In the genomic region with DNA sequence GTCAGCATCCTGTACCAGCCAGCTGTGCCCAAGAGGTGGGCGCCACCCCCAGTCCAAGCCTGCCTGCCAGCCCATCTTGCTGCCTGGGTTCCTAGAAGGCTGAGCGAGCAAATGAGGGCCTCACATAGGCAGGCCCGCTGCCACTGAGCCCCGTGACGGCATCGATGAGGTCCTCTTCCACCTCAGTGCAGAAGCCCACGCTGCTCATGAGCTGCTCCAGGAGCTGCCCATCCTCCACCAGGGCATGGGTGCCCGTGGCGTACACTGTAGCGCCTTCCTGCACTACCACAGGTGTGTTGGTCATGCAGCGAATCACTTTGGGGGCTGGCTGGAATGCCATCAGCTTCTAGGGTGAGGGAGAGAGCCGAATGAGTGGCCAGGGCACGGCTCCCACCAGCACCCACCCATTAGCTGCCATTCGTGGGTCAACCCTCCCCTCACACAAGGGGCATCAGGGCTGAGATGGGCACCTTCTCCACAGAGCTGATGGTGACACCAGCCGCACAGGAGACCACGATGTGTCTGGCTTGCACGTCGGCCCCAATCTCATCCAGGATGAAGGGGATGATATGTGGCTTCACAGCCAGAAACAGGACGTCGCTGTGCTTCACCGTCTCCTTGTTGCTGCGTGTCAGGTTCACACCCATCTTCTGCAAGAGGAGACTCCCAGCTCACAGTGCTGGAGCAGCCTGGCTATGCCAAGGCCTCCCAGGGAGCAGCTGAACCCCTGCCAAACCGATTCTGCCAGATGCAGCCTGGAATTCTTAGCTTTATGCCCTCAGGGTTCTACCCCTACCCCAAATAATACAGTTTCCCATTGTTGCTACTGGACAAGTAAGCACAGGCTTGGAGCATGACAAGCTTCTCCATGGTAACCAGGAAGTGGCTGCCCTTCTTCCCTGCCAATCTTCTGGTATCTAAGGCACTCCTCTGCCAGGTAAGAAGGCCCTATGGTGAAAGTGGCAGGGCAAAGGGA, we compare ENCODE assay signal across 10 cellular contexts. TPM values are rescaled to one million over a fixed set of nuclear protein-coding genes. Genes with fewer than 3 reads are reported as not detected.
DNase-seq lines count a peak whose midpoint lies in the region; ATAC-seq and TF ChIP-seq lines count a peak whose summit lies in the region.
"Had no signal": no experiment of that assay in that cellular context is flagged by ENCODE, and none has a peak within 500 bp of the region (broad histone marks: within the 10 kb centered on the region; RNA-seq: fewer than 3 reads in every experiment).

No MANE protein-coding gene starts in this region.

- peak overlapping the region; percentile 92 for H3K4me3 Mint-ChIP-seq in activated T-helper 2 cell treated with anti-CD3 and anti-CD28 coated beads, Interferon-gamma antibody, Interleukin-2, Interleukin-4, amounts not matched to agents 10 μg/mL and 5 μg/mL and 100 μg/mL, durations not matched to agents 14 hours and 24 hours and 36 hours (ENCODE audit: low read depth)

- H3K27me3 ChIP-seq in Loucy (ENCODE audit: insufficient read depth, low read length, poor library complexity, severe bottlenecking) (no peaks in the 10 kb centered on the region), mucosa of stomach (ENCODE audit: control insufficient read depth, insufficient read depth, low read length) (no peaks in the 10 kb centered on the region)
- H3K27me3 ChIP-seq: SJCRH30 had no signal

- peaks cover 48% of the 10 kb centered on the region for H3K36me3 Mint-ChIP-seq in activated T-helper 2 cell treated with anti-CD3 and anti-CD28 coated beads, Interferon-gamma antibody, Interleukin-2, Interleukin-4, amounts not matched to agents 10 μg/mL and 5 μg/mL and 100 μg/mL, durations not matched to agents 14 hours and 24 hours and 36 hours (ENCODE audit: low read depth)

- peaks cover 38% of the 10 kb centered on the region for H3K4me1 Mint-ChIP-seq in activated T-helper 2 cell treated with anti-CD3 and anti-CD28 coated beads, Interferon-gamma antibody, Interleukin-2, Interleukin-4, amounts not matched to agents 10 μg/mL and 5 μg/mL and 100 μg/mL, durations not matched to agents 14 hours and 24 hours and 36 hours (ENCODE audit: low read depth)

- peaks cover 38% of the 10 kb centered on the region for H3K79me2 ChIP-seq in Loucy (ENCODE audit: insufficient read depth, low read length)

- ATAC-seq in HG03571 (IDR thresholded peaks at IDR 0.05; ENCODE audit: unreplicated experiment) = no peak

- peak overlapping the region; percentile 85 for H3K4me2 ChIP-seq in Loucy (ENCODE audit: low read depth, low read length, poor library complexity, severe bottlenecking)

- no peaks in the 10 kb centered on the region for H3K9me3 ChIP-seq in Loucy (ENCODE audit: insufficient read depth, low read depth, low read length)
- H3K9me3 ChIP-seq in mucosa of stomach (ENCODE audit: control insufficient read depth, low read length) = no peaks in the 10 kb centered on the region
- H3K9me3 ChIP-seq: SJCRH30 had no signal

- H3K4me3 ChIP-seq in Loucy (ENCODE audit: low read length, poor library complexity, severe bottlenecking) = peak overlapping the region; percentile 87
- no peak overlapping the region for H3K4me3 ChIP-seq in mucosa of stomach (ENCODE audit: low read length)
- H3K4me3 ChIP-seq: lung had no signal

- no peaks in the 10 kb centered on the region for H3K9me3 Mint-ChIP-seq in activated T-helper 2 cell treated with anti-CD3 and anti-CD28 coated beads, Interferon-gamma antibody, Interleukin-2, Interleukin-4, amounts not matched to agents 10 μg/mL and 5 μg/mL and 100 μg/mL, durations not matched to agents 14 hours and 24 hours and 36 hours

- H3K27ac Mint-ChIP-seq in activated T-helper 2 cell treated with anti-CD3 and anti-CD28 coated beads, Interferon-gamma antibody, Interleukin-2, Interleukin-4, amounts not matched to agents 10 μg/mL and 5 μg/mL and 100 μg/mL, durations not matched to agents 14 hours and 24 hours and 36 hours = no peak overlapping the region

- H3K36me3 ChIP-seq in Loucy (ENCODE audit: insufficient read depth, low read length) (peaks cover 6% of the 10 kb centered on the region; the same call in 1 of the 2 replicates), mucosa of stomach (ENCODE audit: control insufficient read depth, insufficient read depth, low read length) (peaks cover 3% of the 10 kb centered on the region)

- H3K27me3 Mint-ChIP-seq in activated T-helper 2 cell treated with anti-CD3 and anti-CD28 coated beads, Interferon-gamma antibody, Interleukin-2, Interleukin-4, amounts not matched to agents 10 μg/mL and 5 μg/mL and 100 μg/mL, durations not matched to agents 14 hours and 24 hours and 36 hours (ENCODE audit: low read depth) = no peaks in the 10 kb centered on the region

- H3F3A ChIP-seq in Loucy (ENCODE audit: low read depth) = no peaks in the 10 kb centered on the region

- H4K20me1 ChIP-seq in Loucy (ENCODE audit: insufficient read depth, low read length, poor library complexity, severe bottlenecking) = peaks cover 23% of the 10 kb centered on the region

- no peak for TF ChIP-seq CTCF in Loucy (conservative IDR thresholded peaks at IDR 0.05; ENCODE audit: low read length)

- H3K9me2 ChIP-seq in Loucy (replicated peaks; ENCODE audit: low read depth, low read length) = no peaks in the 10 kb centered on the region

- DNase-seq in COR-L47 (lab: John Stamatoyannopoulos, UW) (peak; percentile 98), NCI-H1092 (lab: John Stamatoyannopoulos, UW) (no peak), NAMALWA (ENCODE audit: low spot score) (no peak), NCI-H82 (lab: John Stamatoyannopoulos, UW) (no peak)
- no peak for DNase-seq in activated T-helper 2 cell treated with anti-CD3 and anti-CD28 coated beads, Interferon-gamma antibody, Interleukin-2, Interleukin-4, amounts not matched to agents 10 μg/mL and 5 μg/mL and 100 μg/mL, durations not matched to agents 14 hours and 24 hours and 36 hours (ENCODE audit: low spot score)
- DNase-seq: SJCRH30 had no signal

- H3K4me1 ChIP-seq in Loucy (ENCODE audit: insufficient read depth, low read length, poor library complexity, severe bottlenecking) (peaks cover 48% of the 10 kb centered on the region), mucosa of stomach (ENCODE audit: control insufficient read depth, insufficient read depth, low read length) (peaks cover 30% of the 10 kb centered on the region)

- intact Hi-C loops in activated T-helper 2 cell treated with anti-CD3 and anti-CD28 coated beads, Interferon-gamma antibody, Interleukin-2, Interleukin-4, amounts not matched to agents 10 μg/mL and 5 μg/mL and 100 μg/mL, durations not matched to agents 14 hours and 24 hours and 36 hours (cut with micrococcal nuclease) = loop anchor here (5.0 kb wide), 2 partner anchors 140 to 455 kb away; a partner anchor contains a TSS

- H2AFZ ChIP-seq in Loucy (ENCODE audit: low read length) = no peak overlapping the region

- H3K9ac ChIP-seq in Loucy (ENCODE audit: low read depth, low read length, poor library complexity, severe bottlenecking) (peak overlapping the region; percentile 92), mucosa of stomach (ENCODE audit: low read length) (peak overlapping the region; percentile 10)

RNA-seq across cellular contexts. Expression of a gene that starts 2.0 kb away (rescaled TPM):
- total RNA-seq in activated T-helper 2 cell treated with anti-CD3 and anti-CD28 coated beads, Interferon-gamma antibody, Interleukin-2, Interleukin-4, amounts not matched to agents 10 μg/mL and 5 μg/mL and 100 μg/mL, durations not matched to agents 14 hours and 24 hours and 36 hours = 117 and 121 TPM in 2 replicates

RNA-seq across cellular contexts. Expression of a gene that starts 19.0 kb away (rescaled TPM):
- not detected in 2 replicates for total RNA-seq in activated T-helper 2 cell treated with anti-CD3 and anti-CD28 coated beads, Interferon-gamma antibody, Interleukin-2, Interleukin-4, amounts not matched to agents 10 μg/mL and 5 μg/mL and 100 μg/mL, durations not matched to agents 14 hours and 24 hours and 36 hours

RNA-seq across cellular contexts. Expression of a gene that starts 33.1 kb away (rescaled TPM):
- not detected in 2 replicates for total RNA-seq in activated T-helper 2 cell treated with anti-CD3 and anti-CD28 coated beads, Interferon-gamma antibody, Interleukin-2, Interleukin-4, amounts not matched to agents 10 μg/mL and 5 μg/mL and 100 μg/mL, durations not matched to agents 14 hours and 24 hours and 36 hours

RNA-seq across cellular contexts. Expression of a gene that starts 39.8 kb away (rescaled TPM):
- total RNA-seq in activated T-helper 2 cell treated with anti-CD3 and anti-CD28 coated beads, Interferon-gamma antibody, Interleukin-2, Interleukin-4, amounts not matched to agents 10 μg/mL and 5 μg/mL and 100 μg/mL, durations not matched to agents 14 hours and 24 hours and 36 hours = 32.5 and 33.5 TPM in 2 replicates
